14 cellular contexts compared by ENCODE assay signal in the genomic region with DNA sequence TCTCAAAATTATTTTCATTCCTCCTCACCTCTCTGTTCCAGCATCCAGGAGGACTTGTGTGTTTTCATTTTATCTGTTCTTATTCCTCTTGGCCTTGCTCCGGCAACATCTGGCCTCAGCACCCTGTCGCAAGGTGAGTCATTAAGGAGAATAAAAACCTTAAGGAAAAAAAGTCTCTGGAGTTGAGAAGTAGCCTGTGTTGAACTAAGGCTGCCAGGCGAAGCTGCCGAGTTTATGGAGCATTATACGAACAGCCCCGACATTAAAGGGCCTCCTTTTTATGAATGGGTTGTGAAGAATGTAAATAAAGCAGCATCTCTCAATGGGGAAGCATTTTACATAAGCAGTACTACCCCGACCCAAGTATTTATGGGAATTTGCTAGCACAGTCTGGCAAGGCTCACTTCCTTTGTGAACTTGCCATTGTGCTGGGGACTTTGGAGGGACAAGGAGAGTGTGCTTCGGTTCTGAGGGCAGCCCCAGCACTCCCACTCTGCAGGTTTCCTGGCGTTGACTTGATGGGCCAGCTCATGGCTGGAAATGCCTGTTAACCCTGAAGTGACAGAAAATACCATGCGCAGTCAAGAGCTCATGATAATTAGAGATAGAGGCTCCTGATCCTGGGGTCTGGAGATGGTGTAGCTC. TPM values are rescaled to one million over a fixed set of nuclear protein-coding genes. Genes with fewer than 3 reads are reported as not detected.
A peak's percentile ranks its signal among the peaks of the same experiment; 100 is the strongest.
DNase-seq lines count a peak whose midpoint lies in the region; ATAC-seq and TF ChIP-seq lines count a peak whose summit lies in the region.
"Had no signal": no experiment of that assay in that cellular context is flagged by ENCODE, and none has a peak within 500 bp of the region (broad histone marks: within the 10 kb centered on the region; RNA-seq: fewer than 3 reads in every experiment).

No MANE protein-coding gene starts in this region.

- POLR2A ChIA-PET in RWPE1 (lab: Yijun Ruan, JAX; ENCODE audit: low non-redundant PET) = no interaction called here

- H3K9me3 ChIP-seq in prostate gland = no peaks in the 10 kb centered on the region
- H3K9me3 ChIP-seq: esophagus muscularis mucosa had no signal

- CTCF ChIA-PET in RWPE1 (lab: Yijun Ruan, JAX) = interaction anchor here (0.5 to 1.1 kb wide), 5 partner anchors 62 to 1738 kb away, joined by 3 to 5 read pairs (median 3); a partner anchor contains a TSS

- peaks cover 7% of the 10 kb centered on the region for H3K4me1 ChIP-seq in prostate gland (replicated peaks)

- peak; percentile 62 for DNase-seq in H7
- DNase-seq in RWPE1 (ENCODE audit: low spot score) = no peak
- peak; percentile 12 for DNase-seq in fibroblast of the conjunctiva (ENCODE audit: low read depth)
- peak; percentile 31 for DNase-seq in prostate gland (ENCODE audit: low spot score)
- DNase-seq in activated CD8-positive, alpha-beta memory T cell treated with anti-CD3 and anti-CD28 coated beads, Interleukin-2, amount 50 U/mL, for 48 hours = no peak
- DNase-seq: central memory CD4-positive, alpha-beta T cell; NCI-H510A treated with DMSO at 0.1 percent for 48 hours; Right ventricle myocardium superior; stimulated activated CD4-positive, alpha-beta T cell treated with anti-CD3 and anti-CD28 coated beads, Interleukin-4, amount 100 ng/mL, for 24 hours; WERI-Rb-1 had no signal

- H3K4me3 ChIP-seq in H7 (ENCODE audit: insufficient read depth, low read depth, low read length) (no peak overlapping the region), prostate gland (no peak overlapping the region)
- H3K4me3 ChIP-seq: esophagus muscularis mucosa had no signal

- ATAC-seq in GM21423 (IDR thresholded peaks at IDR 0.05; ENCODE audit: unreplicated experiment) = no peak
- no peak for ATAC-seq in HG03460 (IDR thresholded peaks at IDR 0.05; ENCODE audit: unreplicated experiment)
- ATAC-seq: left lobe of liver had no signal

- peak overlapping the region; percentile 74 for H3K27ac ChIP-seq in RWPE1
- H3K27ac ChIP-seq in prostate gland = no peak overlapping the region
- H3K27ac ChIP-seq: WERI-Rb-1 had no signal

- no peak for TF ChIP-seq POLR2A in prostate gland (IDR thresholded peaks at IDR 0.05)

- no peaks in the 10 kb centered on the region; the same call in 1 of the 2 replicates for H3K36me3 ChIP-seq in H7 (replicated peaks; ENCODE audit: control insufficient read depth, insufficient read depth, low read length)
- no peaks in the 10 kb centered on the region for H3K36me3 ChIP-seq in prostate gland
- H3K36me3 ChIP-seq: esophagus muscularis mucosa had no signal

- TF ChIP-seq CTCF in RWPE1 (conservative IDR thresholded peaks at IDR 0.05; ENCODE audit: low read depth) = no peak
- TF ChIP-seq CTCF in prostate gland (IDR thresholded peaks at IDR 0.05) = no peak

- WGBS in prostate gland = 24% methylated on average over 10 of the region's 10 CpGs

- intact Hi-C loops in prostate gland (cut with DNase I) = no loop called here

- H3K27me3 ChIP-seq in H7 (ENCODE audit: control insufficient read depth, insufficient read depth, low read length) (no peaks in the 10 kb centered on the region; the same call in 1 of the 2 replicates), prostate gland (replicated peaks; ENCODE audit: insufficient read depth) (no peaks in the 10 kb centered on the region)
- H3K27me3 ChIP-seq: esophagus muscularis mucosa had no signal

RNA-seq across cellular contexts. Expression of a gene that starts 4.8 kb away (rescaled TPM):
- 45.7 and 47.4 TPM in 2 replicates for total RNA-seq in H7 (2014; rRNA removed; shearing (Covaris generic))
- total RNA-seq in prostate gland = 10 to 100 TPM; 17.0 to 39.4 TPM

RNA-seq across cellular contexts. Expression of a gene that starts 25.3 kb away (rescaled TPM):
- 11.7 and 15.2 TPM in 2 replicates for total RNA-seq in H7 (2014; rRNA removed; shearing (Covaris generic))
- total RNA-seq in prostate gland = 10 to 100 TPM; 14.9 to 22.3 TPM

RNA-seq across cellular contexts. Expression of a gene that starts 39.9 kb away (rescaled TPM):
- total RNA-seq in H7 (2014; rRNA removed; shearing (Covaris generic)) = 28.6 and 31.4 TPM in 2 replicates
- 100 to 1,000 TPM; 112 to 115 TPM for total RNA-seq in prostate gland

Comparison
In these comparisons a context has a peak if more than half of its experiments do, and no peak if none do; other contexts are left out.
1. DNase-seq: peak in H7 (single experiment), fibroblast of the conjunctiva (single experiment) and prostate gland (single experiment); none in RWPE1 (single experiment) and activated CD8-positive, alpha-beta memory T cell treated with anti-CD3 and anti-CD28 coated beads, Interleukin-2, amount 50 U/mL, for 48 hours (single experiment).